Comparison of ENCODE assay signal across 8 cellular contexts in the genomic region with DNA sequence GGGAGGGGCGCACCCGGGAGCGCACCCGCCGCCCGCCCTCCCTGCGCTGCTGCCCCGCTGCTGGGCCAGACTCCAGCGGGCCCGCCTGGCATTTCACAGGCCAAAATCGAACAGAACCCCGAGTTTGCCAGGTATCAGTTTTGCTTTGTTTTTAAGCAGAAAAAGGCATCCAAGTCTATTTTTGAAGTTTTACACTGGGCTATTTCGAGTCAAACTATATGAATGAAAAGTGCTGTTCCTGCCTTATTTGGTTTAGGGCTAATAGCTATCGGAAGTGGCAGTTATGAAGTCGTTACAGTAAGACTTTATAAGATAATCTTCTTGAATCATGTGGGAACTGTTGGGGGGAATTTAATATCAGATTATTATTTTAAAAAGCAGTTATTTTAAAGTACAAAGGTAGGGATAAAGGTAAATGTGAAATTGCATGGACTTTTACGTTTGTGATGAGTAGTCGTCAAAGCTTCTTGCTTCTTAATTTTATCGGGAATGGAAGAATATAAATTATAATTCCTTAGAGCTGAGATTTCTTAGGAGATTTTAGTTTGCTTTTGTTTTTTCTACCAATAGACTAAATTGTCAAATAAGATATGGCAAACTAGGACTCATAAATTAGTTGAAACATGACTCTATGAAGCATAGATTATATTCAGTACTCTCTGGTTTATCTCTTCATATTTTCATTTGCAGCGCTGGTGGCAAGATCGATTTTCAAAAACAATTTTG. TPM values are rescaled to one million over a fixed set of nuclear protein-coding genes. Genes with fewer than 3 reads are reported as not detected.
DNase-seq lines count a peak whose midpoint lies in the region; ATAC-seq and TF ChIP-seq lines count a peak whose summit lies in the region.

No MANE protein-coding gene starts in this region.

- intact Hi-C loops in heart right ventricle (cut with DNase I) (no loop called here), left cardiac atrium (cut with DNase I) (no loop called here)

- WGBS in heart right ventricle, 2 donors, result 7 to 10% methylated on average over 20 of the region's 20 CpGs
- 23% methylated on average over 14 of the region's 20 CpGs for WGBS in suprapubic skin

- DNase-seq in heart right ventricle (no peak), left cardiac atrium (no peak), suprapubic skin (ENCODE audit: low spot score in 2 of 2) (no peak), GM13976 (ENCODE audit: low spot score) (no peak), islet precursor cell (no peak), NAMALWA (ENCODE audit: low spot score) (no peak)
- no peak for DNase-seq in activated CD4-positive, alpha-beta memory T cell treated with anti-CD3 and anti-CD28 coated beads, Interleukin-2, amount 10 ng/mL, durations not matched to agents 7 days and 5 days

- no peak for TF ChIP-seq EP300 in suprapubic skin (IDR thresholded peaks at IDR 0.05)

- POLR2A ChIA-PET in activated CD4-positive, alpha-beta memory T cell treated with anti-CD3 and anti-CD28 coated beads, Interleukin-2, amount 10 ng/mL, durations not matched to agents 7 days and 5 days (lab: Charles Lee), result no interaction called here

- peaks cover 0 to 57% (median 39%) of the 10 kb centered on the region in 9 donors for H3K4me1 ChIP-seq in heart right ventricle
- H3K4me1 ChIP-seq in iPS-18a (ENCODE audit: control insufficient read depth, low read depth, low read length), result no peaks in the 10 kb centered on the region
- peaks cover 19% of the 10 kb centered on the region for H3K4me1 ChIP-seq in suprapubic skin

- peak overlapping the region; percentile 73 to 96 (median 88) for H3K4me3 ChIP-seq in heart right ventricle
- peak overlapping the region; percentile 87 for H3K4me3 ChIP-seq in iPS-18a (ENCODE audit: low read length)
- peak overlapping the region; percentile 67 for H3K4me3 ChIP-seq in suprapubic skin

- H3K27ac Mint-ChIP-seq in activated CD4-positive, alpha-beta memory T cell treated with anti-CD3 and anti-CD28 coated beads, Interleukin-2, amount 10 ng/mL, durations not matched to agents 7 days and 5 days, result no peak overlapping the region

- H3K9me3 ChIP-seq in heart right ventricle, result no peaks in the 10 kb centered on the region
- H3K9me3 ChIP-seq in iPS-18a (ENCODE audit: control insufficient read depth, low read depth, low read length), result no peaks in the 10 kb centered on the region
- H3K9me3 ChIP-seq in suprapubic skin, result no peaks in the 10 kb centered on the region

- H3K27me3 Mint-ChIP-seq in activated CD4-positive, alpha-beta memory T cell treated with anti-CD3 and anti-CD28 coated beads, Interleukin-2, amount 10 ng/mL, durations not matched to agents 7 days and 5 days, result peaks cover 63% of the 10 kb centered on the region

- H3K4me1 Mint-ChIP-seq in activated CD4-positive, alpha-beta memory T cell treated with anti-CD3 and anti-CD28 coated beads, Interleukin-2, amount 10 ng/mL, durations not matched to agents 7 days and 5 days, result peaks cover 4% of the 10 kb centered on the region

- H3K27me3 ChIP-seq in heart right ventricle, result no peaks in the 10 kb centered on the region
- peaks cover 29% of the 10 kb centered on the region for H3K27me3 ChIP-seq in iPS-18a (ENCODE audit: control insufficient read depth, insufficient read depth, low read length)
- H3K27me3 ChIP-seq in suprapubic skin, result peaks cover 10% of the 10 kb centered on the region

- H3K36me3 ChIP-seq in heart right ventricle (peaks cover 0 to 12% (median 0%) of the 10 kb centered on the region in 9 donors), iPS-18a (ENCODE audit: control insufficient read depth, low read depth, low read length) (no peaks in the 10 kb centered on the region), suprapubic skin (no peaks in the 10 kb centered on the region)

- TF ChIP-seq POLR2A in suprapubic skin (IDR thresholded peaks at IDR 0.05), result no peak

- peak overlapping the region; percentile 48 for H3K4me3 Mint-ChIP-seq in activated CD4-positive, alpha-beta memory T cell treated with anti-CD3 and anti-CD28 coated beads, Interleukin-2, amount 10 ng/mL, durations not matched to agents 7 days and 5 days

- no peak for TF ChIP-seq CTCF in heart right ventricle (IDR thresholded peaks at IDR 0.05)
- no peak for TF ChIP-seq CTCF in suprapubic skin (IDR thresholded peaks at IDR 0.05)
- TF ChIP-seq CTCF in GM13976 (IDR thresholded peaks at IDR 0.05; ENCODE audit: borderline replicate concordance, control extremely low read depth, extremely low read depth, insufficient read depth, missing control alignments), result no peak

- CTCF ChIA-PET in activated CD4-positive, alpha-beta memory T cell treated with anti-CD3 and anti-CD28 coated beads, Interleukin-2, amount 10 ng/mL, durations not matched to agents 7 days and 5 days (lab: Charles Lee), result interaction anchor here (1.5 kb wide), 1 partner anchor 23 kb away, joined by 3 read pairs; no protein-coding TSS in a partner anchor

- no peaks in the 10 kb centered on the region for H3K36me3 Mint-ChIP-seq in activated CD4-positive, alpha-beta memory T cell treated with anti-CD3 and anti-CD28 coated beads, Interleukin-2, amount 10 ng/mL, durations not matched to agents 7 days and 5 days (ENCODE audit: low read depth)

- H3K27ac ChIP-seq in heart right ventricle (peak overlapping the region; percentile 87 to 99 (median 92)), iPS-18a (ENCODE audit: low read length) (no peak overlapping the region), suprapubic skin (peak overlapping the region; percentile 73)

- peak overlapping the region; percentile 39 for H3K9ac ChIP-seq in iPS-18a (ENCODE audit: low read length)

- no peaks in the 10 kb centered on the region for H3K9me3 Mint-ChIP-seq in activated CD4-positive, alpha-beta memory T cell treated with anti-CD3 and anti-CD28 coated beads, Interleukin-2, amount 10 ng/mL, durations not matched to agents 7 days and 5 days

- ATAC-seq in heart right ventricle (no peak), left cardiac atrium (no peak)

- in situ Hi-C loops in GM13976 (cut with MboI; ENCODE audit: low sequenced_read_pairs, unreplicated experiment), result no loop called here

RNA-seq across cellular contexts. Expression of a gene that starts 1.1 kb away (rescaled TPM):
- total RNA-seq in heart right ventricle, result 100 to 1,000 TPM in 9 of 10 donors, 10 to 100 TPM in 1; 98.2 to 169 (median 121) TPM
- 10 to 100 TPM; 44.7 to 52.4 TPM for polyA plus RNA-seq in heart right ventricle
- total RNA-seq in left cardiac atrium, result 100 to 1,000 TPM; 146 to 151 TPM
- total RNA-seq in activated CD4-positive, alpha-beta memory T cell treated with anti-CD3 and anti-CD28 coated beads, Interleukin-2, amount 10 ng/mL, durations not matched to agents 7 days and 5 days, result not detected
- total RNA-seq in suprapubic skin, result 10 to 100 TPM in 2 of 4 donors, 1 to 10 TPM in 2; 5.2 to 16.9 (median 9.8) TPM

Comparison
In these comparisons a context has a peak if more than half of its experiments do, and no peak if none do; other contexts are left out.
1. RNA of a gene that starts 1.1 kb away (total RNA-seq): 146 to 151 TPM in left cardiac atrium, 98.2 to 169 TPM in heart right ventricle and 5.2 to 16.9 TPM in suprapubic skin; not detected in activated CD4-positive, alpha-beta memory T cell treated with anti-CD3 and anti-CD28 coated beads, Interleukin-2, amount 10 ng/mL, durations not matched to agents 7 days and 5 days; every median in the first group is over 4 times any median in the second.
2. Peak in every context shown above with its lines, with median percentiles within 50 percentile points of each other: H3K4me3 ChIP-seq.